ENCODE assay signal across 1 cellular context in genomic region chr10:91410638-91411367, GRCh38.
TF ChIP-seq lines count a peak whose summit lies in the region.

No MANE protein-coding gene starts in this region.

TF ChIP-seq in GM23338, 12 proteins besides CTCF, POLR2A, EP300 and RAD21 (continued from another document):
- TF ChIP-seq, protein P1, sequence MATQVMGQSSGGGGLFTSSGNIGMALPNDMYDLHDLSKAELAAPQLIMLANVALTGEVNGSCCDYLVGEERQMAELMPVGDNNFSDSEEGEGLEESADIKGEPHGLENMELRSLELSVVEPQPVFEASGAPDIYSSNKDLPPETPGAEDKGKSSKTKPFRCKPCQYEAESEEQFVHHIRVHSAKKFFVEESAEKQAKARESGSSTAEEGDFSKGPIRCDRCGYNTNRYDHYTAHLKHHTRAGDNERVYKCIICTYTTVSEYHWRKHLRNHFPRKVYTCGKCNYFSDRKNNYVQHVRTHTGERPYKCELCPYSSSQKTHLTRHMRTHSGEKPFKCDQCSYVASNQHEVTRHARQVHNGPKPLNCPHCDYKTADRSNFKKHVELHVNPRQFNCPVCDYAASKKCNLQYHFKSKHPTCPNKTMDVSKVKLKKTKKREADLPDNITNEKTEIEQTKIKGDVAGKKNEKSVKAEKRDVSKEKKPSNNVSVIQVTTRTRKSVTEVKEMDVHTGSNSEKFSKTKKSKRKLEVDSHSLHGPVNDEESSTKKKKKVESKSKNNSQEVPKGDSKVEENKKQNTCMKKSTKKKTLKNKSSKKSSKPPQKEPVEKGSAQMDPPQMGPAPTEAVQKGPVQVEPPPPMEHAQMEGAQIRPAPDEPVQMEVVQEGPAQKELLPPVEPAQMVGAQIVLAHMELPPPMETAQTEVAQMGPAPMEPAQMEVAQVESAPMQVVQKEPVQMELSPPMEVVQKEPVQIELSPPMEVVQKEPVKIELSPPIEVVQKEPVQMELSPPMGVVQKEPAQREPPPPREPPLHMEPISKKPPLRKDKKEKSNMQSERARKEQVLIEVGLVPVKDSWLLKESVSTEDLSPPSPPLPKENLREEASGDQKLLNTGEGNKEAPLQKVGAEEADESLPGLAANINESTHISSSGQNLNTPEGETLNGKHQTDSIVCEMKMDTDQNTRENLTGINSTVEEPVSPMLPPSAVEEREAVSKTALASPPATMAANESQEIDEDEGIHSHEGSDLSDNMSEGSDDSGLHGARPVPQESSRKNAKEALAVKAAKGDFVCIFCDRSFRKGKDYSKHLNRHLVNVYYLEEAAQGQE (IDR thresholded peaks at IDR 0.05; ENCODE audit: unreplicated experiment), result no peak
- TF ChIP-seq NANOG (IDR thresholded peaks at IDR 0.05; ENCODE audit: borderline replicate concordance), result no peak
- no peak for TF ChIP-seq EZH2 (IDR thresholded peaks at IDR 0.05; ENCODE audit: low read depth, unreplicated experiment)
- no peak for TF ChIP-seq JUNB (IDR thresholded peaks at IDR 0.05; ENCODE audit: unreplicated experiment)
- no peak for TF ChIP-seq STAT1 (IDR thresholded peaks at IDR 0.05; ENCODE audit: unreplicated experiment)
- TF ChIP-seq EZH2phosphoT487 (IDR thresholded peaks at IDR 0.05; ENCODE audit: unreplicated experiment), result no peak
- no peak for TF ChIP-seq POLR2AphosphoS5 (IDR thresholded peaks at IDR 0.05; ENCODE audit: low read depth)
- TF ChIP-seq ZNF462 (CRISPR knock-in tag; IDR thresholded peaks at IDR 0.05), result no peak
- no peak for TF ChIP-seq ZNF114 (CRISPR knock-in tag; IDR thresholded peaks at IDR 0.05)
